In the genomic region with DNA sequence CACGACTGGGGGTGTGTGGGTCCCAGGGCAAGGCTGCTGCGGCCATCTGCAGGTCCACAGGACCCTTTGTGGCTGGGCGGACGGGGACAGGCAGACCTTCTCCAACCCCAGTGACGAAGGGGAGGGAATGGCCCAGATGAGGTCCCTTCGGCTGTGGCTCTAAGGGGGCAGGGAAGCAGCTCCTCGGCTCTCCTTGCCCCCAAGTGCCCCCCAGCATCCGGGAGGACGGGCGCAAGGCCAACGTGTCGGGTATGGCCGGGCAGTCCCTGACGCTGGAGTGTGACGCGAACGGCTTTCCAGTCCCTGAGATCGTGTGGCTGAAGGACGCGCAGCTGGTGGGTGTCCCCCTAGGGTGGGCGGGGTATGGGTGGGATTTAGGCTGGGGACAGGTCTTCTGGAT, we compare ENCODE assay signal across 33 cellular contexts.
"Had no signal": no experiment of that assay in that cellular context is flagged by ENCODE, and none has a peak within 500 bp of the region (broad histone marks: within the 10 kb centered on the region; RNA-seq: fewer than 3 reads in every experiment).

No MANE protein-coding gene starts in this region.

- H3K4me3 Mint-ChIP-seq: activated CD4-positive, alpha-beta T cell treated with anti-CD3 and anti-CD28 coated beads for 36 hours; activated CD8-positive, alpha-beta memory T cell treated with anti-CD3 and anti-CD28 coated beads, Interleukin-2, amount 10 ng/mL, durations not matched to agents 7 days and 5 days; activated CD8-positive, alpha-beta T cell treated with anti-CD3 and anti-CD28 coated beads for 36 hours; activated naive CD4-positive, alpha-beta T cell treated with anti-CD3 and anti-CD28 coated beads for 36 hours; activated naive CD8-positive, alpha-beta T cell; activated naive CD8-positive, alpha-beta T cell treated with anti-CD3 and anti-CD28 coated beads, Interleukin-2, amount 50 U/mL, for 24 hours; activated T-helper 1 cell treated with anti-CD3 and anti-CD28 coated beads, Interleukin-12 subunit alpha, Interleukin-12 subunit beta, Interleukin-2, Interleukin-4 antibody, amounts not matched to agents 30 ng/mL and 10 ng/mL and 1 ng/mL, durations not matched to agents 14 hours and 24 hours and 36 hours; effector memory CD8-positive, alpha-beta T cell had no signal

- H3K27ac ChIP-seq: adrenal gland, body of pancreas, esophagus muscularis mucosa, foreskin keratinocyte, gastrocnemius medialis, heart left ventricle had no signal

- H3K36me3 Mint-ChIP-seq: activated CD8-positive, alpha-beta memory T cell treated with anti-CD3 and anti-CD28 coated beads, Interleukin-2, amount 10 ng/mL, durations not matched to agents 7 days and 5 days; activated naive CD8-positive, alpha-beta T cell had no signal

- H3K9me3 ChIP-seq: adrenal gland, body of pancreas, esophagus muscularis mucosa, gastrocnemius medialis, heart left ventricle had no signal

- H3K4me1 ChIP-seq: adrenal gland, body of pancreas, foreskin keratinocyte, gastrocnemius medialis, heart left ventricle had no signal

- H3K36me3 ChIP-seq: adrenal gland, gastrocnemius medialis had no signal

- H3K9me3 Mint-ChIP-seq: activated CD8-positive, alpha-beta T cell treated with anti-CD3 and anti-CD28 coated beads for 36 hours; activated naive CD4-positive, alpha-beta T cell treated with anti-CD3 and anti-CD28 coated beads for 36 hours; activated naive CD8-positive, alpha-beta T cell treated with anti-CD3 and anti-CD28 coated beads, Interleukin-2, amount 50 U/mL, for 24 hours; activated T-helper 1 cell treated with anti-CD3 and anti-CD28 coated beads, Interleukin-12 subunit alpha, Interleukin-12 subunit beta, Interleukin-2, Interleukin-4 antibody, amounts not matched to agents 30 ng/mL and 10 ng/mL and 1 ng/mL, durations not matched to agents 14 hours and 24 hours and 36 hours; activated T-helper 2 cell treated with anti-CD3 and anti-CD28 coated beads, Interferon-gamma antibody, Interleukin-2, Interleukin-4, amounts not matched to agents 10 μg/mL and 5 μg/mL and 100 μg/mL, durations not matched to agents 14 hours and 24 hours and 36 hours; effector memory CD8-positive, alpha-beta T cell had no signal

- H3K27me3 ChIP-seq: adrenal gland, esophagus muscularis mucosa, foreskin keratinocyte, heart left ventricle had no signal

- DNase-seq: activated CD4-positive, alpha-beta T cell treated with anti-CD3 and anti-CD28 coated beads for 36 hours; activated CD4-positive, alpha-beta T cell treated with anti-CD3 and anti-CD28 coated beads, Interleukin-2, amount 50 U/mL, for 1 hour; activated CD4-positive, alpha-beta T cell treated with anti-CD3 and anti-CD28 coated beads, Interleukin-2, amount 50 U/mL, for 48 hours; activated CD4-positive, CD25-positive, alpha-beta regulatory T cell; activated CD4-positive, CD25-positive, alpha-beta regulatory T cell treated with anti-CD3 and anti-CD28 coated beads, Interleukin-2, amount 50 U/mL, for 72 hours; activated CD8-positive, alpha-beta memory T cell treated with anti-CD3 and anti-CD28 coated beads, Interleukin-2, amount 10 ng/mL, durations not matched to agents 7 days and 5 days; activated CD8-positive, alpha-beta memory T cell treated with anti-CD3 and anti-CD28 coated beads, Interleukin-2, amount 50 U/mL, for 4 hours; activated CD8-positive, alpha-beta T cell treated with anti-CD3 and anti-CD28 coated beads for 36 hours; activated effector memory CD4-positive, alpha-beta T cell treated with anti-CD3 and anti-CD28 coated beads, Interleukin-2, amount 50 U/mL, for 16 hours; activated naive CD4-positive, alpha-beta T cell treated with anti-CD3 and anti-CD28 coated beads for 36 hours; activated naive CD8-positive, alpha-beta T cell treated with anti-CD3 and anti-CD28 coated beads, Interleukin-2, amount 50 U/mL, for 24 hours; activated T-cell treated with anti-CD3 and anti-CD28 coated beads, Interleukin-2, amount 50 U/mL, for 1 hour; activated T-cell treated with anti-CD3 and anti-CD28 coated beads, Interleukin-2, amount 50 U/mL, for 48 hours; adrenal gland; amygdala; aorta; body of pancreas; central memory CD4-positive, alpha-beta T cell; cortex of kidney; dermis blood vessel endothelial cell; effector CD4-positive, alpha-beta T cell; effector memory CD8-positive, alpha-beta T cell; erythroblast; foreskin keratinocyte; gastrocnemius medialis; glutamatergic neuron; T-helper 2 cell had no signal

- H3K27me3 Mint-ChIP-seq: activated CD4-positive, alpha-beta T cell treated with anti-CD3 and anti-CD28 coated beads for 36 hours; activated CD8-positive, alpha-beta memory T cell treated with anti-CD3 and anti-CD28 coated beads, Interleukin-2, amount 10 ng/mL, durations not matched to agents 7 days and 5 days; activated CD8-positive, alpha-beta T cell treated with anti-CD3 and anti-CD28 coated beads for 36 hours; activated naive CD8-positive, alpha-beta T cell; activated naive CD8-positive, alpha-beta T cell treated with anti-CD3 and anti-CD28 coated beads, Interleukin-2, amount 50 U/mL, for 24 hours had no signal

- FAIRE-seq: colon had no signal

- ATAC-seq: activated CD4-positive, alpha-beta T cell treated with anti-CD3 and anti-CD28 coated beads for 36 hours; activated CD8-positive, alpha-beta memory T cell treated with anti-CD3 and anti-CD28 coated beads, Interleukin-2, amount 10 ng/mL, durations not matched to agents 7 days and 5 days; activated CD8-positive, alpha-beta T cell treated with anti-CD3 and anti-CD28 coated beads for 36 hours; activated naive CD8-positive, alpha-beta T cell treated with anti-CD3 and anti-CD28 coated beads, Interleukin-2, amount 50 U/mL, for 24 hours; body of pancreas; effector memory CD8-positive, alpha-beta T cell; foreskin keratinocyte; gastrocnemius medialis; heart left ventricle had no signal

- H3K27ac Mint-ChIP-seq: activated CD4-positive, alpha-beta T cell treated with anti-CD3 and anti-CD28 coated beads for 36 hours; activated CD8-positive, alpha-beta memory T cell treated with anti-CD3 and anti-CD28 coated beads, Interleukin-2, amount 10 ng/mL, durations not matched to agents 7 days and 5 days; activated CD8-positive, alpha-beta T cell treated with anti-CD3 and anti-CD28 coated beads for 36 hours; activated naive CD4-positive, alpha-beta T cell treated with anti-CD3 and anti-CD28 coated beads for 36 hours; activated naive CD8-positive, alpha-beta T cell; activated naive CD8-positive, alpha-beta T cell treated with anti-CD3 and anti-CD28 coated beads, Interleukin-2, amount 50 U/mL, for 24 hours; activated T-helper 1 cell treated with anti-CD3 and anti-CD28 coated beads, Interleukin-12 subunit alpha, Interleukin-12 subunit beta, Interleukin-2, Interleukin-4 antibody, amounts not matched to agents 30 ng/mL and 10 ng/mL and 1 ng/mL, durations not matched to agents 14 hours and 24 hours and 36 hours; activated T-helper 2 cell treated with anti-CD3 and anti-CD28 coated beads, Interferon-gamma antibody, Interleukin-2, Interleukin-4, amounts not matched to agents 10 μg/mL and 5 μg/mL and 100 μg/mL, durations not matched to agents 14 hours and 24 hours and 36 hours; effector memory CD8-positive, alpha-beta T cell had no signal

- H3K4me1 Mint-ChIP-seq: activated CD4-positive, alpha-beta T cell treated with anti-CD3 and anti-CD28 coated beads for 36 hours; activated CD8-positive, alpha-beta memory T cell treated with anti-CD3 and anti-CD28 coated beads, Interleukin-2, amount 10 ng/mL, durations not matched to agents 7 days and 5 days; activated naive CD8-positive, alpha-beta T cell treated with anti-CD3 and anti-CD28 coated beads, Interleukin-2, amount 50 U/mL, for 24 hours had no signal

- H3K4me3 ChIP-seq: adrenal gland, body of pancreas, esophagus muscularis mucosa, gastrocnemius medialis, heart left ventricle had no signal
